8 cellular contexts compared by ENCODE assay signal in genomic region chr3:159775372-159775961, GRCh38.
DNase-seq lines count a peak whose midpoint lies in the region; ATAC-seq, FAIRE-seq and TF ChIP-seq lines count a peak whose summit lies in the region.
"Had no signal": no experiment of that assay in that cellular context is flagged by ENCODE, and none has a peak within 500 bp of the region (broad histone marks: within the 10 kb centered on the region; RNA-seq: fewer than 3 reads in every experiment).

No MANE protein-coding gene starts in this region.

- no peaks in the 10 kb centered on the region for H3K9me3 Mint-ChIP-seq in brain

- H2AFZ ChIP-seq in keratinocyte (ENCODE audit: control insufficient read depth, low read length), result no peak overlapping the region

- peak; percentile 74 for ATAC-seq in upper lobe of right lung
- ATAC-seq in GM21717 (IDR thresholded peaks at IDR 0.05; ENCODE audit: unreplicated experiment), result no peak
- ATAC-seq: K562 had no signal

- no peak overlapping the region for H3K4me2 ChIP-seq in keratinocyte (ENCODE audit: control insufficient read depth, extremely low read depth, insufficient read depth, low read depth, low read length)

- dilution Hi-C loops in keratinocyte (cut with MboI; ENCODE audit: extremely low pct_ligation_motif_present, low sequenced_read_pairs), result no loop called here

- H3K9ac ChIP-seq in keratinocyte (ENCODE audit: control insufficient read depth, extremely low read depth, insufficient read depth, low read length), result no peak overlapping the region

- DNase-seq in MG63 (peak; percentile 88), keratinocyte (ENCODE audit: low read depth, low spot score) (no peak), upper lobe of right lung (no peak), Peyer's patch (no peak)
- no peak for DNase-seq in stimulated activated CD4-positive, alpha-beta T cell treated with anti-CD3 and anti-CD28 coated beads, Interleukin-15, amount 100 ng/mL, for 24 hours

- H4K20me1 ChIP-seq in keratinocyte (ENCODE audit: control insufficient read depth, extremely low read depth, insufficient read depth, low read length), result no peaks in the 10 kb centered on the region

- H3K27me3 Mint-ChIP-seq in brain, result no peaks in the 10 kb centered on the region

- H3K4me3 Mint-ChIP-seq in brain, result peak overlapping the region in 3 of 5 experiments; percentile 5 to 21 (median 17)

- no peak for TF ChIP-seq CTCF in brain (conservative IDR thresholded peaks at IDR 0.05)
- no peak for TF ChIP-seq CTCF in keratinocyte (optimal IDR thresholded peaks at IDR 0.05 in 1 of 3, IDR thresholded peaks at IDR 0.05 in 1 of 3, conservative IDR thresholded peaks at IDR 0.05 in 1 of 3; ENCODE audit: extremely low read depth in 1 of 3, insufficient read depth in 2 of 3, low read length in 3 of 3)
- no peak for TF ChIP-seq CTCF in upper lobe of right lung (IDR thresholded peaks at IDR 0.05)
- TF ChIP-seq CTCF in Peyer's patch (IDR thresholded peaks at IDR 0.05), result no peak

- no peaks in the 10 kb centered on the region for H3K36me3 Mint-ChIP-seq in brain

- H3K4me3 ChIP-seq in MG63 (no peak overlapping the region), keratinocyte (ENCODE audit: control insufficient read depth in 2 of 3, extremely low read depth in 1 of 3, insufficient read depth in 2 of 3, low read depth in 1 of 3, low read length in 3 of 3) (no peak overlapping the region), upper lobe of right lung (no peak overlapping the region), Peyer's patch (no peak overlapping the region)
- H3K4me3 ChIP-seq: K562 had no signal

- peaks cover 77% of the 10 kb centered on the region for H3K79me2 ChIP-seq in keratinocyte (ENCODE audit: control insufficient read depth, insufficient read depth, low read length)

- TF ChIP-seq POLR2A in Peyer's patch (IDR thresholded peaks at IDR 0.05), result no peak

- H3K4me1 ChIP-seq in keratinocyte (ENCODE audit: control insufficient read depth, extremely low read depth, insufficient read depth, low read length), result peaks cover 16% of the 10 kb centered on the region
- peaks cover 9% of the 10 kb centered on the region for H3K4me1 ChIP-seq in upper lobe of right lung
- peaks cover 0 to 4% (median 0%) of the 10 kb centered on the region in 4 donors for H3K4me1 ChIP-seq in Peyer's patch

- H3K4me1 Mint-ChIP-seq in brain, result peaks cover 22% of the 10 kb centered on the region

- intact Hi-C loops in upper lobe of right lung (cut with DNase I), result no loop called here

- H3K27me3 ChIP-seq in MG63 (no peaks in the 10 kb centered on the region), keratinocyte (ENCODE audit: control insufficient read depth, extremely low read depth, insufficient read depth, low read length) (no peaks in the 10 kb centered on the region), upper lobe of right lung (no peaks in the 10 kb centered on the region), Peyer's patch (no peaks in the 10 kb centered on the region)

- H3K36me3 ChIP-seq in MG63 (peaks cover 30% of the 10 kb centered on the region), keratinocyte (ENCODE audit: control insufficient read depth in 2 of 2, extremely low read depth in 1 of 2, insufficient read depth in 2 of 2, low read length in 2 of 2) (peaks cover 0 to 4% of the 10 kb centered on the region in 2 experiments), upper lobe of right lung (no peaks in the 10 kb centered on the region), Peyer's patch (no peaks in the 10 kb centered on the region)

- peak overlapping the region in 3 of 5 experiments; percentile 6 to 35 (median 31) for H3K27ac Mint-ChIP-seq in brain

- peak; percentile 83 for FAIRE-seq in keratinocyte (lab: Jason Lieb, UNC)
- FAIRE-seq: K562 had no signal

- no peaks in the 10 kb centered on the region for H3K9me1 ChIP-seq in keratinocyte (ENCODE audit: control insufficient read depth, extremely low read depth, insufficient read depth, low read length)

- H3K27ac ChIP-seq in keratinocyte (ENCODE audit: control insufficient read depth, insufficient read depth, low read length) (no peak overlapping the region), upper lobe of right lung (no peak overlapping the region), Peyer's patch (peak overlapping the region in 2 of 4 donors; percentile 22 to 52)

- H3K9me3 ChIP-seq in MG63 (no peaks in the 10 kb centered on the region), keratinocyte (ENCODE audit: control insufficient read depth, low read depth, low read length) (no peaks in the 10 kb centered on the region), upper lobe of right lung (no peaks in the 10 kb centered on the region), Peyer's patch (no peaks in the 10 kb centered on the region)
